8 cellular contexts compared by ENCODE assay signal in genomic region chr17:50129303-50129945, GRCh38. TPM values are rescaled to one million over a fixed set of nuclear protein-coding genes. Genes with fewer than 3 reads are reported as not detected.
A peak's percentile ranks its signal among the peaks of the same experiment; 100 is the strongest.
DNase-seq lines count a peak whose midpoint lies in the region; ATAC-seq lines count a peak whose summit lies in the region.

No MANE protein-coding gene starts in this region.

- peaks cover 0 to 2% (median 0%) of the 10 kb centered on the region in 7 donors for H3K9me3 Mint-ChIP-seq in naive B cell

- H3K27ac Mint-ChIP-seq in T-helper 17 cell (peak overlapping the region; percentile 88), naive B cell (peak overlapping the region in 4 of 6 donors; percentile 32 to 91 (median 78))

- no peaks in the 10 kb centered on the region for H3K9me3 ChIP-seq in T-helper 17 cell (ENCODE audit: control insufficient read depth, low read length, poor library complexity, severe bottlenecking)

- peak; percentile 65 for DNase-seq in Right ventricle myocardium inferior (ENCODE audit: missing footprints)
- no peak for DNase-seq in cardiac septum (ENCODE audit: low spot score)
- peak; percentile 37 to 40 (median 37) for DNase-seq in T-helper 17 cell
- peak; percentile 86 for DNase-seq in ecto neural progenitor cell (ENCODE audit: low spot score)
- DNase-seq in naive B cell = no peak

- H3K4me3 Mint-ChIP-seq in T-helper 17 cell (peak overlapping the region; percentile 88), naive B cell (peak overlapping the region; percentile 63 to 91 (median 84))

- H3K4me1 Mint-ChIP-seq in T-helper 17 cell (peaks cover 28% of the 10 kb centered on the region), naive B cell (peaks cover 34 to 44% (median 36%) of the 10 kb centered on the region in 3 donors)

- intact Hi-C loops in Right ventricle myocardium inferior (cut with DNase I) (no loop called here), cardiac septum (cut with DNase I) (no loop called here)

- H3K27me3 Mint-ChIP-seq in T-helper 17 cell (peaks cover 4% of the 10 kb centered on the region), naive B cell (peaks cover 5 to 14% (median 11%) of the 10 kb centered on the region in 3 donors)

- H3K36me3 Mint-ChIP-seq in T-helper 17 cell (ENCODE audit: low read depth) = no peaks in the 10 kb centered on the region
- H3K36me3 Mint-ChIP-seq in naive B cell = no peaks in the 10 kb centered on the region

- ATAC-seq in Right ventricle myocardium inferior (no peak), T-helper 17 cell (peak; percentile 62), naive B cell (ENCODE audit: low read depth in 2 of 2) (peak; percentile 57 to 61), GM21381 (IDR thresholded peaks at IDR 0.05; ENCODE audit: unreplicated experiment) (no peak), HG02981 (IDR thresholded peaks at IDR 0.05; ENCODE audit: unreplicated experiment) (no peak), HG03565 (IDR thresholded peaks at IDR 0.05; ENCODE audit: unreplicated experiment) (no peak)

RNA-seq across cellular contexts. Expression of gene SAMD14, which starts 0.5 kb away (rescaled TPM):
- total RNA-seq in Right ventricle myocardium inferior = 1.7 TPM
- total RNA-seq in cardiac septum = 4.4 TPM
- 1 to 10 TPM; 1.7 to 5.8 TPM for total RNA-seq in T-helper 17 cell
- polyA plus RNA-seq in naive B cell (ENCODE audit: low read depth in 6 of 6) = under 1 TPM in 2 of 6 donors, not detected in 4; 0.11 to 0.31 TPM

RNA-seq across cellular contexts. Expression of gene PPP1R9B, which starts 21.1 kb away (rescaled TPM):
- total RNA-seq in Right ventricle myocardium inferior (38.4 TPM), cardiac septum (46.1 TPM), T-helper 17 cell (100 to 1,000 TPM in 1 of 2 donors, 10 to 100 TPM in 1; 82.9 to 111 TPM)
- 1 to 10 TPM in 5 of 6 donors, under 1 TPM in 1; 0.55 to 3.5 (median 2.3) TPM for polyA plus RNA-seq in naive B cell (ENCODE audit: low read depth in 6 of 6)

RNA-seq across cellular contexts. Expression of gene PDK2, which starts 34.3 kb away (rescaled TPM):
- total RNA-seq in Right ventricle myocardium inferior (260 TPM), cardiac septum (131 TPM), T-helper 17 cell (10 to 100 TPM; 19.9 to 20.9 TPM)
- polyA plus RNA-seq in naive B cell (ENCODE audit: low read depth in 6 of 6) = 10 to 100 TPM; 33.4 to 49.6 (median 40.3) TPM

RNA-seq across cellular contexts. Expression of gene SGCA, which starts 36.4 kb away (rescaled TPM):
- total RNA-seq in Right ventricle myocardium inferior (151 TPM), cardiac septum (159 TPM), T-helper 17 cell (not detected)
- polyA plus RNA-seq in naive B cell (ENCODE audit: low read depth in 6 of 6) = 10 to 100 TPM in 1 of 6 donors, 1 to 10 TPM in 5; 2.0 to 16.6 (median 3.5) TPM

Comparison
In these comparisons a context has a peak if more than half of its experiments do, and no peak if none do; other contexts are left out.
1. DNase-seq: peak in Right ventricle myocardium inferior (single experiment), T-helper 17 cell (3 of 3) and ecto neural progenitor cell (single experiment); none in cardiac septum (single experiment) and naive B cell (single experiment).
2. ATAC-seq: peak in T-helper 17 cell (single experiment) and naive B cell (2 of 2); none in Right ventricle myocardium inferior (single experiment), GM21381 (single experiment), HG02981 (single experiment) and HG03565 (single experiment).